In the genomic region with DNA sequence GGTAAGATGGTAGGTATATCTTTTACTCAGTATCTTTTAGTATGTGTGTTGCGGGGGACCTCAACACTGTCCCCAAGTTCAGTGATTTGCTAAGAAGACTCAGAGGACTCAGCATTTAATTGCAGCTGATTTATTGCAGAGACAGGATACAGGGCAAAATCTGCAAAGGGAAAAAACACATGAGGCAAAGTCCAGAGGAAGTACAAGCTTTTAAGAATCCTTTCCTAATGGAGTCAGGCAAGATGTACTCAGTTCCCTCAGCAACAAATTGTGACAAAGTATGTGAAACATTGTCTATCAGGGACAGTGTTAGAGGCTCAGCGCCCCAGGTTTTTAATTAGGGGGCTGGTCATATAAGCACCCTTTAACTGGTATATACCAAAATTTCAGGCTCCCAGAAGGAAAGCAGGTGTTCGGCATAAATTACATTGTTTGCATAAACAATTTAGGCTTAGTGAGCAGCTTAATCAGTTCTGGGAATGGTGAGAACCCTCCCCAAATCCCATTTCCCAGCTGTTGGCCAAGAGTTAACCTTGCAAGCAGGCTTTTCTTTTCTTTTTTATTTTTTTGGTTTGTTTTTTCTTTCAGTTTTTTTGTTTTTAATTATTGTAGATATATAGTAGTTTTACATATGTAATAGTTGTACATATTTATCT, we compare ENCODE assay signal across 2 cellular contexts.
TF ChIP-seq lines count a peak whose summit lies in the region.

No MANE protein-coding gene starts in this region.

TF ChIP-seq in A549, 52 proteins besides CTCF, POLR2A, EP300 and RAD21:
- TF ChIP-seq, protein P1, sequence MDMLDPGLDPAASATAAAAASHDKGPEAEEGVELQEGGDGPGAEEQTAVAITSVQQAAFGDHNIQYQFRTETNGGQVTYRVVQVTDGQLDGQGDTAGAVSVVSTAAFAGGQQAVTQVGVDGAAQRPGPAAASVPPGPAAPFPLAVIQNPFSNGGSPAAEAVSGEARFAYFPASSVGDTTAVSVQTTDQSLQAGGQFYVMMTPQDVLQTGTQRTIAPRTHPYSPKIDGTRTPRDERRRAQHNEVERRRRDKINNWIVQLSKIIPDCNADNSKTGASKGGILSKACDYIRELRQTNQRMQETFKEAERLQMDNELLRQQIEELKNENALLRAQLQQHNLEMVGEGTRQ (IDR thresholded peaks at IDR 0.05) = no peak
- TF ChIP-seq TP53 (CRISPR knock-in tag; IDR thresholded peaks at IDR 0.05) = no peak
- TF ChIP-seq HMGXB4 (CRISPR knock-in tag; IDR thresholded peaks at IDR 0.05; ENCODE audit: borderline replicate concordance) = no peak
- TF ChIP-seq, protein P2, sequence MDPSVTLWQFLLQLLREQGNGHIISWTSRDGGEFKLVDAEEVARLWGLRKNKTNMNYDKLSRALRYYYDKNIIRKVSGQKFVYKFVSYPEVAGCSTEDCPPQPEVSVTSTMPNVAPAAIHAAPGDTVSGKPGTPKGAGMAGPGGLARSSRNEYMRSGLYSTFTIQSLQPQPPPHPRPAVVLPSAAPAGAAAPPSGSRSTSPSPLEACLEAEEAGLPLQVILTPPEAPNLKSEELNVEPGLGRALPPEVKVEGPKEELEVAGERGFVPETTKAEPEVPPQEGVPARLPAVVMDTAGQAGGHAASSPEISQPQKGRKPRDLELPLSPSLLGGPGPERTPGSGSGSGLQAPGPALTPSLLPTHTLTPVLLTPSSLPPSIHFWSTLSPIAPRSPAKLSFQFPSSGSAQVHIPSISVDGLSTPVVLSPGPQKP (IDR thresholded peaks at IDR 0.05; ENCODE audit: low read depth, low read length) = no peak
- no peak for TF ChIP-seq NFE2L2 (conservative IDR thresholded peaks at IDR 0.05; ENCODE audit: low read length)
- no peak for TF ChIP-seq NPAS2 (CRISPR knock-in tag; IDR thresholded peaks at IDR 0.05; ENCODE audit: borderline replicate concordance)
- no peak for TF ChIP-seq CBX8 (IDR thresholded peaks at IDR 0.05)
- no peak for TF ChIP-seq BHLHE40 (IDR thresholded peaks at IDR 0.05; ENCODE audit: low read depth, low read length)
- TF ChIP-seq JUN (IDR thresholded peaks at IDR 0.05) = no peak
- no peak for TF ChIP-seq HOXB13 (CRISPR knock-in tag; IDR thresholded peaks at IDR 0.05; ENCODE audit: low read depth)
- no peak for TF ChIP-seq GATA3 (IDR thresholded peaks at IDR 0.05; ENCODE audit: borderline replicate concordance)
- TF ChIP-seq ZNF302 (CRISPR knock-in tag; IDR thresholded peaks at IDR 0.05) = no peak
- TF ChIP-seq SMC3 (IDR thresholded peaks at IDR 0.05) = no peak
- TF ChIP-seq PHF8 (IDR thresholded peaks at IDR 0.05; ENCODE audit: borderline replicate concordance, low read depth) = no peak
- no peak for TF ChIP-seq RCOR1 (IDR thresholded peaks at IDR 0.05; ENCODE audit: low read depth, low read length)
- no peak for TF ChIP-seq HEYL (CRISPR knock-in tag; IDR thresholded peaks at IDR 0.05)

TF ChIP-seq in IMR-90, 13 proteins besides CTCF, POLR2A, EP300 and RAD21:
- no peak for TF ChIP-seq MAFK (IDR thresholded peaks at IDR 0.05; ENCODE audit: low read depth, low read length)
- TF ChIP-seq, protein P2 (IDR thresholded peaks at IDR 0.05; ENCODE audit: borderline replicate concordance, low read depth, low read length) = no peak
- no peak for TF ChIP-seq MAZ (IDR thresholded peaks at IDR 0.05; ENCODE audit: borderline replicate concordance, low read depth, low read length)
- TF ChIP-seq CHD1 (IDR thresholded peaks at IDR 0.05; ENCODE audit: low read depth, low read length) = no peak
- no peak for TF ChIP-seq BHLHE40 (IDR thresholded peaks at IDR 0.05; ENCODE audit: low read depth, low read length)
- TF ChIP-seq FOS (IDR thresholded peaks at IDR 0.05; ENCODE audit: low read depth, low read length) = no peak
- TF ChIP-seq CEBPB (IDR thresholded peaks at IDR 0.05; ENCODE audit: low read depth, low read length) = no peak
- TF ChIP-seq, protein P1 (IDR thresholded peaks at IDR 0.05; ENCODE audit: low read depth, low read length) = no peak
- no peak for TF ChIP-seq MXI1 (IDR thresholded peaks at IDR 0.05; ENCODE audit: borderline replicate concordance, low read depth, low read length)
- TF ChIP-seq RCOR1 (IDR thresholded peaks at IDR 0.05; ENCODE audit: insufficient replicate concordance, low read length) = no peak
- no peak for TF ChIP-seq RFX5 (IDR thresholded peaks at IDR 0.05; ENCODE audit: low read depth, low read length)
- TF ChIP-seq NFE2L2 (IDR thresholded peaks at IDR 0.05; ENCODE audit: low read depth, low read length) = no peak
- no peak for TF ChIP-seq SMC3 (IDR thresholded peaks at IDR 0.05; ENCODE audit: low read depth, low read length)
